ENCODE assay signal across 1 cellular context in the genomic region with DNA sequence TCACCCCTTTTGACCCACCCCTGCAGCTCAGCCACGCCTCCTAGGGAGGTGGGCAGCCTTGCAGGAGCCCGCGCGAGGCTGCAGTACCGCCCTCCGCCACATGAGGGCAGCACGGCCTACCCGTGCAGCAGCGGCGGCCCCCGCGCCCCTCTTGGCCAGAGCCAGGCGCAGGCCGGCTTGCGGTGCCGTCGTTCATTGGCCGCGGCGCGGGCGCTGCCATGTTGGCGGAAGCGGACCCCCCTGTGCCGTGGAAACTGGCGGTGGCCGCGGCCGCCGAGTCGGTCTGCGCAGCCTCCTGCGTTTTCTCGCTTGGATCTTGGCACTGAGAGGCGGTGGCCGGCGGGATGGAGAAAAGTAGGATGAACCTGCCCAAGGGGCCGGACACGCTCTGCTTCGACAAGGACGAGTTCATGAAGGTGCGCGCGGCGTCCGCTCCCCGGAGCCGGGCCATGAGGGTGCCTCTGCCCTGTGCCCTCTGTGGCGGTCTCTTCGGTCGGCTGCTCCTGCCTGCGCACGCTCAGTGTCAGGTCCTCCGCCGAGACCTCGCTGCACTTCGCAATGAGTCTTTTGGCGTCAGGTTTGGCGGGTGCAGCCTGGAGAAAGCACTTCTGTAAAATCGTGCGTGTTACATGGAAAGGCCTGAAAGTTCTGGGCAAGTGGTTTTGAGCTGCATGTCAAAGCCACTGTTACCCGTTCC.
TF ChIP-seq lines count a peak whose summit lies in the region.

Gene COG2, plus strand, starts transcription at position 219 of the 697 bp plus-strand sequence. Its CDS starts 126 bp downstream, at position 345.

TF ChIP-seq in HepG2, 621 proteins besides CTCF, POLR2A, EP300 and RAD21 (continued from another document and continues in another):
- TF ChIP-seq ELK4 (CRISPR knock-in tag; IDR thresholded peaks at IDR 0.05; ENCODE audit: borderline replicate concordance) (peak; percentile 79; the same call in 1 of the 2 replicates), SNRNP70 (IDR thresholded peaks at IDR 0.05; ENCODE audit: low read depth, low read length) (no peak), E2F1 (CRISPR knock-in tag; IDR thresholded peaks at IDR 0.05) (peak; percentile 66), WIZ (CRISPR knock-in tag; IDR thresholded peaks at IDR 0.05) (peak; percentile 86; the same call in 1 of the 2 replicates), ZNF251 (CRISPR knock-in tag; IDR thresholded peaks at IDR 0.05) (no peak), ZNF280B (CRISPR knock-in tag; IDR thresholded peaks at IDR 0.05; ENCODE audit: borderline replicate concordance) (peak; percentile 88), ZNF33B (CRISPR knock-in tag; IDR thresholded peaks at IDR 0.05) (no peak), ELF4 (CRISPR knock-in tag; IDR thresholded peaks at IDR 0.05; ENCODE audit: borderline replicate concordance) (peak; percentile 87; the same call in 1 of the 2 replicates), BCL6 (CRISPR knock-in tag; IDR thresholded peaks at IDR 0.05) (peak; percentile 27; the same call in 1 of the 2 replicates), MED13 (CRISPR knock-in tag; IDR thresholded peaks at IDR 0.05) (peak; percentile 31; the same call in 1 of the 2 replicates), PRPF4 (IDR thresholded peaks at IDR 0.05; ENCODE audit: low read depth, low read length, poor library complexity, severe bottlenecking) (no peak), ARHGAP35 (CRISPR knock-in tag; IDR thresholded peaks at IDR 0.05; ENCODE audit: borderline replicate concordance) (peak; percentile 73), ZNF768 (CRISPR knock-in tag; IDR thresholded peaks at IDR 0.05) (peak; percentile 65), KDM6A (CRISPR knock-in tag; IDR thresholded peaks at IDR 0.05; ENCODE audit: low read depth) (no peak), ZBTB2 (CRISPR knock-in tag; IDR thresholded peaks at IDR 0.05; ENCODE audit: low read depth) (peak; percentile 64), ZNF546 (CRISPR knock-in tag; conservative IDR thresholded peaks at IDR 0.05) (0 out of 2 replicates have a peak, but pooled peaks have one; percentile 57), ZZZ3 (CRISPR knock-in tag; IDR thresholded peaks at IDR 0.05; ENCODE audit: borderline replicate concordance) (peak; percentile 73), ZNF136 (CRISPR knock-in tag; IDR thresholded peaks at IDR 0.05; ENCODE audit: low read depth) (no peak), ESRRA (CRISPR knock-in tag; IDR thresholded peaks at IDR 0.05; ENCODE audit: low read depth) (peak; percentile 80; the same call in 1 of the 2 replicates), SETDB1 (CRISPR knock-in tag; IDR thresholded peaks at IDR 0.05; ENCODE audit: borderline replicate concordance) (no peak), FOSL2 (CRISPR knock-in tag; IDR thresholded peaks at IDR 0.05) (peak; percentile 48; the same call in 1 of the 2 replicates), ZNF33A (CRISPR knock-in tag; IDR thresholded peaks at IDR 0.05; ENCODE audit: borderline replicate concordance) (no peak), ZNF510 (CRISPR knock-in tag; IDR thresholded peaks at IDR 0.05; ENCODE audit: low read depth) (0 out of 2 replicates have a peak, but pooled peaks have one; percentile 72), SALL2 (CRISPR knock-in tag; IDR thresholded peaks at IDR 0.05) (peak; percentile 92), STAT5B (CRISPR knock-in tag; IDR thresholded peaks at IDR 0.05) (no peak; the same call in 1 of the 2 replicates), HES4 (CRISPR knock-in tag; IDR thresholded peaks at IDR 0.05; ENCODE audit: borderline replicate concordance) (peak; percentile 59; the same call in 1 of the 2 replicates), RNF219 (CRISPR knock-in tag; IDR thresholded peaks at IDR 0.05) (no peak), ZNF30 (CRISPR knock-in tag; IDR thresholded peaks at IDR 0.05) (no peak), GPN1 (CRISPR knock-in tag; IDR thresholded peaks at IDR 0.05; ENCODE audit: borderline replicate concordance) (no peak), ZNF777 (CRISPR knock-in tag; IDR thresholded peaks at IDR 0.05) (peak; percentile 86), PAF1 (CRISPR knock-in tag; IDR thresholded peaks at IDR 0.05) (no peak), GTF2F1 (IDR thresholded peaks at IDR 0.05; ENCODE audit: low read length) (no peak), CHD4 (IDR thresholded peaks at IDR 0.05; ENCODE audit: borderline replicate concordance, low read length) (no peak)
- TF ChIP-seq, protein P1, sequence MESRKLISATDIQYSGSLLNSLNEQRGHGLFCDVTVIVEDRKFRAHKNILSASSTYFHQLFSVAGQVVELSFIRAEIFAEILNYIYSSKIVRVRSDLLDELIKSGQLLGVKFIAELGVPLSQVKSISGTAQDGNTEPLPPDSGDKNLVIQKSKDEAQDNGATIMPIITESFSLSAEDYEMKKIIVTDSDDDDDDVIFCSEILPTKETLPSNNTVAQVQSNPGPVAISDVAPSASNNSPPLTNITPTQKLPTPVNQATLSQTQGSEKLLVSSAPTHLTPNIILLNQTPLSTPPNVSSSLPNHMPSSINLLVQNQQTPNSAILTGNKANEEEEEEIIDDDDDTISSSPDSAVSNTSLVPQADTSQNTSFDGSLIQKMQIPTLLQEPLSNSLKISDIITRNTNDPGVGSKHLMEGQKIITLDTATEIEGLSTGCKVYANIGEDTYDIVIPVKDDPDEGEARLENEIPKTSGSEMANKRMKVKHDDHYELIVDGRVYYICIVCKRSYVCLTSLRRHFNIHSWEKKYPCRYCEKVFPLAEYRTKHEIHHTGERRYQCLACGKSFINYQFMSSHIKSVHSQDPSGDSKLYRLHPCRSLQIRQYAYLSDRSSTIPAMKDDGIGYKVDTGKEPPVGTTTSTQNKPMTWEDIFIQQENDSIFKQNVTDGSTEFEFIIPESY (CRISPR knock-in tag; IDR thresholded peaks at IDR 0.05), result peak; percentile 80
- TF ChIP-seq, protein P2, sequence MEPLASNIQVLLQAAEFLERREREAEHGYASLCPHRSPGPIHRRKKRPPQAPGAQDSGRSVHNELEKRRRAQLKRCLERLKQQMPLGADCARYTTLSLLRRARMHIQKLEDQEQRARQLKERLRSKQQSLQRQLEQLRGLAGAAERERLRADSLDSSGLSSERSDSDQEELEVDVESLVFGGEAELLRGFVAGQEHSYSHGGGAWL (CRISPR knock-in tag; IDR thresholded peaks at IDR 0.05), result peak; percentile 90; the same call in 1 of the 2 replicates
- TF ChIP-seq, protein P3, sequence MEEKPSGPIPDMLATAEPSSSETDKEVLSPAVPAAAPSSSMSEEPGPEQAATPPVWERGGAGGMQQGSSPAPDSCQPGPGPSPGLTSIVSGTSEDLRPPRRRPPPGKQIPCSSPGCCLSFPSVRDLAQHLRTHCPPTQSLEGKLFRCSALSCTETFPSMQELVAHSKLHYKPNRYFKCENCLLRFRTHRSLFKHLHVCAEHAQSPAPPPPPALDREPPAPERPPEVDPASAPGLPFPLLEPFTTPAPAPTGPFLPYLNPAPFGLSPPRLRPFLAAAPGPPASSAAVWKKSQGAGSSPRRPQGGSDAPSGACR (CRISPR knock-in tag; IDR thresholded peaks at IDR 0.05), result peak; percentile 96
- TF ChIP-seq, protein P4, sequence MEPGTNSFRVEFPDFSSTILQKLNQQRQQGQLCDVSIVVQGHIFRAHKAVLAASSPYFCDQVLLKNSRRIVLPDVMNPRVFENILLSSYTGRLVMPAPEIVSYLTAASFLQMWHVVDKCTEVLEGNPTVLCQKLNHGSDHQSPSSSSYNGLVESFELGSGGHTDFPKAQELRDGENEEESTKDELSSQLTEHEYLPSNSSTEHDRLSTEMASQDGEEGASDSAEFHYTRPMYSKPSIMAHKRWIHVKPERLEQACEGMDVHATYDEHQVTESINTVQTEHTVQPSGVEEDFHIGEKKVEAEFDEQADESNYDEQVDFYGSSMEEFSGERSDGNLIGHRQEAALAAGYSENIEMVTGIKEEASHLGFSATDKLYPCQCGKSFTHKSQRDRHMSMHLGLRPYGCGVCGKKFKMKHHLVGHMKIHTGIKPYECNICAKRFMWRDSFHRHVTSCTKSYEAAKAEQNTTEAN (CRISPR knock-in tag; conservative IDR thresholded peaks at IDR 0.05), result peak; percentile 73; the same call in 1 of the 2 replicates
- TF ChIP-seq, protein P5, sequence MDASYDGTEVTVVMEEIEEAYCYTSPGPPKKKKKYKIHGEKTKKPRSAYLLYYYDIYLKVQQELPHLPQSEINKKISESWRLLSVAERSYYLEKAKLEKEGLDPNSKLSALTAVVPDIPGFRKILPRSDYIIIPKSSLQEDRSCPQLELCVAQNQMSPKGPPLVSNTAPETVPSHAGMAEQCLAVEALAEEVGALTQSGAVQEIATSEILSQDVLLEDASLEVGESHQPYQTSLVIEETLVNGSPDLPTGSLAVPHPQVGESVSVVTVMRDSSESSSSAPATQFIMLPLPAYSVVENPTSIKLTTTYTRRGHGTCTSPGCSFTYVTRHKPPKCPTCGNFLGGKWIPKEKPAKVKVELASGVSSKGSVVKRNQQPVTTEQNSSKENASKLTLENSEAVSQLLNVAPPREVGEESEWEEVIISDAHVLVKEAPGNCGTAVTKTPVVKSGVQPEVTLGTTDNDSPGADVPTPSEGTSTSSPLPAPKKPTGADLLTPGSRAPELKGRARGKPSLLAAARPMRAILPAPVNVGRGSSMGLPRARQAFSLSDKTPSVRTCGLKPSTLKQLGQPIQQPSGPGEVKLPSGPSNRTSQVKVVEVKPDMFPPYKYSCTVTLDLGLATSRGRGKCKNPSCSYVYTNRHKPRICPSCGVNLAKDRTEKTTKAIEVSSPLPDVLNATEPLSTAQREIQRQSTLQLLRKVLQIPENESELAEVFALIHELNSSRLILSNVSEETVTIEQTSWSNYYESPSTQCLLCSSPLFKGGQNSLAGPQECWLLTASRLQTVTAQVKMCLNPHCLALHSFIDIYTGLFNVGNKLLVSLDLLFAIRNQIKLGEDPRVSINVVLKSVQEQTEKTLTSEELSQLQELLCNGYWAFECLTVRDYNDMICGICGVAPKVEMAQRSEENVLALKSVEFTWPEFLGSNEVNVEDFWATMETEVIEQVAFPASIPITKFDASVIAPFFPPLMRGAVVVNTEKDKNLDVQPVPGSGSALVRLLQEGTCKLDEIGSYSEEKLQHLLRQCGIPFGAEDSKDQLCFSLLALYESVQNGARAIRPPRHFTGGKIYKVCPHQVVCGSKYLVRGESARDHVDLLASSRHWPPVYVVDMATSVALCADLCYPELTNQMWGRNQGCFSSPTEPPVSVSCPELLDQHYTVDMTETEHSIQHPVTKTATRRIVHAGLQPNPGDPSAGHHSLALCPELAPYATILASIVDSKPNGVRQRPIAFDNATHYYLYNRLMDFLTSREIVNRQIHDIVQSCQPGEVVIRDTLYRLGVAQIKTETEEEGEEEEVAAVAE (CRISPR knock-in tag; IDR thresholded peaks at IDR 0.05; ENCODE audit: borderline replicate concordance), result peak; percentile 89; the same call in 1 of the 2 replicates
- TF ChIP-seq, protein P6, sequence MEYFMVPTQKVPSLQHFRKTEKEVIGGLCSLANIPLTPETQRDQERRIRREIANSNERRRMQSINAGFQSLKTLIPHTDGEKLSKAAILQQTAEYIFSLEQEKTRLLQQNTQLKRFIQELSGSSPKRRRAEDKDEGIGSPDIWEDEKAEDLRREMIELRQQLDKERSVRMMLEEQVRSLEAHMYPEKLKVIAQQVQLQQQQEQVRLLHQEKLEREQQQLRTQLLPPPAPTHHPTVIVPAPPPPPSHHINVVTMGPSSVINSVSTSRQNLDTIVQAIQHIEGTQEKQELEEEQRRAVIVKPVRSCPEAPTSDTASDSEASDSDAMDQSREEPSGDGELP (IDR thresholded peaks at IDR 0.05; ENCODE audit: borderline replicate concordance, low read depth), result peak; percentile 63; the same call in 1 of the 2 replicates
